Comparison of ENCODE assay signal across 16 cellular contexts in the genomic region with DNA sequence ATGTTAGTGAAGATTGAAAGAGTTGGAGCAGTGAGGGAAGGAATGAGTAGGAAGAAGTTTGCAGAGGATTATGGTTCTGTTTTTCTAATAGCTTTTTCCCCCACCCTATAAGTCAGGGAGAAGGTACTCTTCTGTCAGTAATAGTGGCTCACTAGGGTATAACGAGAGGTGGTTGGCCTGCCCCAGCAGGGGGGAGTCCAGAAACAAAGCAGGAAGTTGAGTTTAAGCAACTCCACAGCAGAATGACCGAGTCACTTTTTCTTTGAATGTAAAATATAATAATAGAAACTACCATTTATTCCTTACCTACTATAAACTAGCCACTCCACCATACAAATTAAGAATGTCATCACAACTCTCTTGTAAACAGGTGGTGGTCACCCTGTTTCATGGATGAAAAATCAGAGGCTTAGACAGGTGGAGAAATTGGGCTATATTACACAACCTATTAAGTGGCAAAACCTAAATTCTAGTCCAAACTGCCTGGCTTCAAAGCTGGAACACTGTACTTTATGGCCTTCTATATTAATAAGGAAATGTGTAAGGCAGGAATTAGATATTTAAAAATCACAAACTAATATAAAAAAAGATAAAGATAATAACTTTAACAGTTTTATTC. TPM values are rescaled to one million over a fixed set of nuclear protein-coding genes. Genes with fewer than 3 reads are reported as not detected.
DNase-seq lines count a peak whose midpoint lies in the region; ATAC-seq, FAIRE-seq and TF ChIP-seq lines count a peak whose summit lies in the region.
"Had no signal": no experiment of that assay in that cellular context is flagged by ENCODE, and none has a peak within 500 bp of the region (broad histone marks: within the 10 kb centered on the region; RNA-seq: fewer than 3 reads in every experiment).

No MANE protein-coding gene starts in this region.

- H3K36me3 ChIP-seq in vagina (no peaks in the 10 kb centered on the region), pancreas (no peaks in the 10 kb centered on the region)
- H3K36me3 ChIP-seq: ovary had no signal

- H3K4me1 Mint-ChIP-seq in stimulated activated memory B cell treated with anti-CD40 and anti-IgM and Interleukin-4, amounts not matched to agents 10 μg/mL and 1 μg/mL and 100 μg/mL, for 72 hours = peaks cover 6% of the 10 kb centered on the region

- ATAC-seq in HG02884 (IDR thresholded peaks at IDR 0.05; ENCODE audit: unreplicated experiment) = peak; percentile 94
- ATAC-seq in stimulated activated memory B cell treated with anti-CD40 and anti-IgM and Interleukin-4, amounts not matched to agents 10 μg/mL and 1 μg/mL and 100 μg/mL, for 72 hours = no peak
- no peak for ATAC-seq in pancreas
- ATAC-seq: left colon had no signal

- H3K27ac ChIP-seq in vagina (no peak overlapping the region), pancreas (no peak overlapping the region)
- H3K27ac ChIP-seq: 22Rv1, ovary had no signal

- H3K27me3 ChIP-seq in vagina (no peaks in the 10 kb centered on the region), pancreas (no peaks in the 10 kb centered on the region)
- H3K27me3 ChIP-seq: ovary had no signal

- FAIRE-seq in pancreas (lab: Jason Lieb, UNC) = no peak
- FAIRE-seq: bronchial epithelial cell had no signal

- peak in 2 of 3 experiments; percentile 34 to 62 for DNase-seq in NCI-H1417 (lab: John Stamatoyannopoulos, UW)
- no peak for DNase-seq in NCI-H1417 treated with DMSO at 0.1 percent for 48 hours (lab: John Stamatoyannopoulos, UW)
- peak; percentile 85 for DNase-seq in NB4 (ENCODE audit: low read depth)
- no peak for DNase-seq in DMS 273 treated with DMSO at 0.1 percent for 48 hours (lab: John Stamatoyannopoulos, UW)
- DNase-seq in vagina (ENCODE audit: extremely low spot score in 2 of 2) = no peak
- DNase-seq in pancreas = no peak
- DNase-seq: DMS79 treated with DMSO at 0.1 percent for 48 hours; left colon; ovary; stimulated activated CD4-positive, alpha-beta T cell treated with anti-CD3 and anti-CD28 coated beads, Interleukin-4, amount 100 ng/mL, for 24 hours had no signal

- H3K27ac Mint-ChIP-seq in stimulated activated memory B cell treated with anti-CD40 and anti-IgM and Interleukin-4, amounts not matched to agents 10 μg/mL and 1 μg/mL and 100 μg/mL, for 72 hours = peak overlapping the region; percentile 6
- H3K27ac Mint-ChIP-seq: T-helper 1 cell treated with Interleukin-12 subunit alpha and Interleukin-12 subunit beta and Interleukin-4 antibody, amounts not matched to agents 30 μg/mL and 1 μg/mL, for 36 hours; type B pancreatic cell had no signal

- H3K9me3 Mint-ChIP-seq in stimulated activated memory B cell treated with anti-CD40 and anti-IgM and Interleukin-4, amounts not matched to agents 10 μg/mL and 1 μg/mL and 100 μg/mL, for 72 hours = no peaks in the 10 kb centered on the region
- H3K9me3 Mint-ChIP-seq: T-helper 1 cell treated with Interleukin-12 subunit alpha and Interleukin-12 subunit beta and Interleukin-4 antibody, amounts not matched to agents 30 μg/mL and 1 μg/mL, for 36 hours; type B pancreatic cell had no signal

- H3K9me3 ChIP-seq in vagina (no peaks in the 10 kb centered on the region), pancreas (no peaks in the 10 kb centered on the region)
- H3K9me3 ChIP-seq: ovary had no signal

- no peak for TF ChIP-seq POLR2A in NB4 (IDR thresholded peaks at IDR 0.05; ENCODE audit: extremely low read depth, insufficient read length)
- TF ChIP-seq POLR2A in vagina (IDR thresholded peaks at IDR 0.05) = no peak

- WGBS in pancreas, 2 donors = 82 to 84% methylated on average over 2 of the region's 2 CpGs

- peaks cover 9% of the 10 kb centered on the region for H3K36me3 Mint-ChIP-seq in stimulated activated memory B cell treated with anti-CD40 and anti-IgM and Interleukin-4, amounts not matched to agents 10 μg/mL and 1 μg/mL and 100 μg/mL, for 72 hours

- H3K4me3 Mint-ChIP-seq in stimulated activated memory B cell treated with anti-CD40 and anti-IgM and Interleukin-4, amounts not matched to agents 10 μg/mL and 1 μg/mL and 100 μg/mL, for 72 hours = no peak overlapping the region
- H3K4me3 Mint-ChIP-seq: T-helper 1 cell treated with Interleukin-12 subunit alpha and Interleukin-12 subunit beta and Interleukin-4 antibody, amounts not matched to agents 30 μg/mL and 1 μg/mL, for 36 hours; type B pancreatic cell had no signal

- intact Hi-C loops in vagina (cut with DNase I) (no loop called here), pancreas (cut with DNase I) (loop anchor here in 1 of 3 donors (5.0 kb wide), 1 partner anchor 151 kb away; no protein-coding TSS in a partner anchor)

- H3K27me3 Mint-ChIP-seq in stimulated activated memory B cell treated with anti-CD40 and anti-IgM and Interleukin-4, amounts not matched to agents 10 μg/mL and 1 μg/mL and 100 μg/mL, for 72 hours = no peaks in the 10 kb centered on the region
- H3K27me3 Mint-ChIP-seq: type B pancreatic cell had no signal

- H3K4me3 ChIP-seq in NB4 (ENCODE audit: low read depth, low read length) = peak overlapping the region; percentile 41
- no peak overlapping the region for H3K4me3 ChIP-seq in vagina
- H3K4me3 ChIP-seq in pancreas = no peak overlapping the region
- H3K4me3 ChIP-seq: ovary had no signal

- no peak for TF ChIP-seq CTCF in NB4 (IDR thresholded peaks at IDR 0.05; ENCODE audit: low read depth, low read length)
- TF ChIP-seq CTCF in vagina (IDR thresholded peaks at IDR 0.05) = no peak
- TF ChIP-seq CTCF in pancreas (IDR thresholded peaks at IDR 0.05) = no peak

- H3K4me1 ChIP-seq in vagina (no peaks in the 10 kb centered on the region), pancreas (peaks cover 7 to 14% (median 11%) of the 10 kb centered on the region in 3 donors)

RNA-seq across cellular contexts. Expression of gene AP1AR, which starts 21.9 kb away (rescaled TPM):
- total RNA-seq in vagina = 28.2 TPM
- 10 to 100 TPM in 2 of 6 donors, 1 to 10 TPM in 4; 5.5 to 11.4 (median 8.9) TPM for total RNA-seq in pancreas
- 1 to 10 TPM; 4.5 to 7.3 TPM for polyA plus RNA-seq in pancreas

RNA-seq across cellular contexts. Expression of gene TIFA, which starts 32.2 kb away (rescaled TPM):
- total RNA-seq in vagina = 5.9 TPM
- total RNA-seq in pancreas = 10 to 100 TPM; 18.6 to 31.2 (median 25.1) TPM
- polyA plus RNA-seq in pancreas = 1 to 10 TPM; 4.6 to 7.3 TPM

RNA-seq across cellular contexts. Expression of gene ALPK1, which starts 43.7 kb away (rescaled TPM):
- total RNA-seq in vagina = 32.2 TPM
- 10 to 100 TPM in 2 of 6 donors, 1 to 10 TPM in 4; 4.8 to 18.1 (median 7.0) TPM for total RNA-seq in pancreas
- polyA plus RNA-seq in pancreas = 1 to 10 TPM; 5.6 to 5.8 TPM

Comparison
In these comparisons a context has a peak if more than half of its experiments do, and no peak if none do; other contexts are left out.
1. DNase-seq: peak in NCI-H1417 (2 of 3) and NB4 (single experiment); none in NCI-H1417 treated with DMSO at 0.1 percent for 48 hours (single experiment), DMS 273 treated with DMSO at 0.1 percent for 48 hours (single experiment), vagina (0 of 2) and pancreas (0 of 6).